1 cellular context compared by ENCODE assay signal in the genomic region with DNA sequence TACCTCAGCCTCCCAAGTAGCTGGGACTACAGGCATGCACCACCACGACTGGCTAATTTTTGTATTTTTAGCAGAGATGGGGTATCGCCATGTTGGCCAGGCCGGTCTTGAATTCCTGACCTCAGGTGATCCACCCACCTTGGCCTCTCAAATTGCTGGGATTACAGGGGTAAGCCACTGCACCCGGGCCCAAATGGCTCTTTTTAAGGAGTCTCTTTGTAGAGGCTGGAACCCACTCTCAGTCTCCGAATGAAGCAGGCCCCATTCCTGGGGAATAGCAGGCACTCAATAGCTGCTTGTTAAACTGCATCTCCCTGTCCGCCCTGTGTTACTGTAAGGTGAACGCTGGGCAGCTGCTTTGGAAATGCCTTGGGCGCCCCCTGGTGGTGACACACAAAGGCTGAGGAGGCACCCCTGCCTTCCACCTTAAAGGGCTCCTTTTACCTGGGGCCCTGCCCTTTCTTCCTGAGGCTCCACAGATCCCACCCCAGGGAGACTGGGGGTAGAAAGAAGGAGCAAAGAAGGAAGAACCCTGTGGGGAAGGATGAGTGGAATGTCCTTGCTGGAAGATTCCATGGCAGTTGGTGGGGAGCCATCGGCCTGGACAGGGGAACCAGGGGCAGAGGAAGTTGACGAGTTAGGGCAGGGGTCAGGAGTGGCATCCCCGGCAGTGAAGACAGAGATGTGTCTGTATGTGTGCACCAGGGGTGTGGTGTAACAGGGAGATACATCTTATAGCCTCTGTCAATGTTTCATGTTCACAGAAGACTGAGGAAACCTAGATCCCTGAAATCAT.
TF ChIP-seq lines count a peak whose summit lies in the region.

No MANE protein-coding gene starts in this region.

TF ChIP-seq in K562, 482 proteins besides CTCF, POLR2A, EP300 and RAD21 (continued from another document):
- TF ChIP-seq JUN (IDR thresholded peaks at IDR 0.05; ENCODE audit: borderline replicate concordance, low read depth, low read length), result 0 out of 2 replicates have a peak, but pooled peaks have one; percentile 14
- TF ChIP-seq JUN (CRISPR knock-in tag; IDR thresholded peaks at IDR 0.05; ENCODE audit: borderline replicate concordance), result no peak
- TF ChIP-seq ZNF175 (CRISPR knock-in tag; IDR thresholded peaks at IDR 0.05; ENCODE audit: low read depth), result 0 out of 2 replicates have a peak, but pooled peaks have one; percentile 55
- no peak for TF ChIP-seq SMAD1 (IDR thresholded peaks at IDR 0.05; ENCODE audit: low read depth, low read length, partially characterized antibody)
- TF ChIP-seq ZNF766 (CRISPR knock-in tag; conservative IDR thresholded peaks at IDR 0.05), result no peak
- TF ChIP-seq U2AF1 (optimal IDR thresholded peaks at IDR 0.05; ENCODE audit: low read depth, low read length), result no peak
- no peak for TF ChIP-seq DPF2 (IDR thresholded peaks at IDR 0.05)
- TF ChIP-seq, protein P1, sequence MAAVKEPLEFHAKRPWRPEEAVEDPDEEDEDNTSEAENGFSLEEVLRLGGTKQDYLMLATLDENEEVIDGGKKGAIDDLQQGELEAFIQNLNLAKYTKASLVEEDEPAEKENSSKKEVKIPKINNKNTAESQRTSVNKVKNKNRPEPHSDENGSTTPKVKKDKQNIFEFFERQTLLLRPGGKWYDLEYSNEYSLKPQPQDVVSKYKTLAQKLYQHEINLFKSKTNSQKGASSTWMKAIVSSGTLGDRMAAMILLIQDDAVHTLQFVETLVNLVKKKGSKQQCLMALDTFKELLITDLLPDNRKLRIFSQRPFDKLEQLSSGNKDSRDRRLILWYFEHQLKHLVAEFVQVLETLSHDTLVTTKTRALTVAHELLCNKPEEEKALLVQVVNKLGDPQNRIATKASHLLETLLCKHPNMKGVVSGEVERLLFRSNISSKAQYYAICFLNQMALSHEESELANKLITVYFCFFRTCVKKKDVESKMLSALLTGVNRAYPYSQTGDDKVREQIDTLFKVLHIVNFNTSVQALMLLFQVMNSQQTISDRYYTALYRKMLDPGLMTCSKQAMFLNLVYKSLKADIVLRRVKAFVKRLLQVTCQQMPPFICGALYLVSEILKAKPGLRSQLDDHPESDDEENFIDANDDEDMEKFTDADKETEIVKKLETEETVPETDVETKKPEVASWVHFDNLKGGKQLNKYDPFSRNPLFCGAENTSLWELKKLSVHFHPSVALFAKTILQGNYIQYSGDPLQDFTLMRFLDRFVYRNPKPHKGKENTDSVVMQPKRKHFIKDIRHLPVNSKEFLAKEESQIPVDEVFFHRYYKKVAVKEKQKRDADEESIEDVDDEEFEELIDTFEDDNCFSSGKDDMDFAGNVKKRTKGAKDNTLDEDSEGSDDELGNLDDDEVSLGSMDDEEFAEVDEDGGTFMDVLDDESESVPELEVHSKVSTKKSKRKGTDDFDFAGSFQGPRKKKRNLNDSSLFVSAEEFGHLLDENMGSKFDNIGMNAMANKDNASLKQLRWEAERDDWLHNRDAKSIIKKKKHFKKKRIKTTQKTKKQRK (IDR thresholded peaks at IDR 0.05; ENCODE audit: borderline replicate concordance, low read depth, low read length), result no peak
- TF ChIP-seq ZNF561 (CRISPR knock-in tag; conservative IDR thresholded peaks at IDR 0.05), result no peak
- no peak for TF ChIP-seq DNMT1 (IDR thresholded peaks at IDR 0.05)
- TF ChIP-seq ZNF384 (IDR thresholded peaks at IDR 0.05; ENCODE audit: low read depth, low read length), result 0 out of 2 replicates have a peak, but pooled peaks have one; percentile 6
- TF ChIP-seq, protein P2, sequence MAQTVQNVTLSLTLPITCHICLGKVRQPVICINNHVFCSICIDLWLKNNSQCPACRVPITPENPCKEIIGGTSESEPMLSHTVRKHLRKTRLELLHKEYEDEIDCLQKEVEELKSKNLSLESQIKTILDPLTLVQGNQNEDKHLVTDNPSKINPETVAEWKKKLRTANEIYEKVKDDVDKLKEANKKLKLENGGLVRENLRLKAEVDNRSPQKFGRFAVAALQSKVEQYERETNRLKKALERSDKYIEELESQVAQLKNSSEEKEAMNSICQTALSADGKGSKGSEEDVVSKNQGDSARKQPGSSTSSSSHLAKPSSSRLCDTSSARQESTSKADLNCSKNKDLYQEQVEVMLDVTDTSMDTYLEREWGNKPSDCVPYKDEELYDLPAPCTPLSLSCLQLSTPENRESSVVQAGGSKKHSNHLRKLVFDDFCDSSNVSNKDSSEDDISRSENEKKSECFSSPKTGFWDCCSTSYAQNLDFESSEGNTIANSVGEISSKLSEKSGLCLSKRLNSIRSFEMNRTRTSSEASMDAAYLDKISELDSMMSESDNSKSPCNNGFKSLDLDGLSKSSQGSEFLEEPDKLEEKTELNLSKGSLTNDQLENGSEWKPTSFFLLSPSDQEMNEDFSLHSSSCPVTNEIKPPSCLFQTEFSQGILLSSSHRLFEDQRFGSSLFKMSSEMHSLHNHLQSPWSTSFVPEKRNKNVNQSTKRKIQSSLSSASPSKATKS (CRISPR knock-in tag; IDR thresholded peaks at IDR 0.05), result no peak
- TF ChIP-seq KLF16 (IDR thresholded peaks at IDR 0.05), result peak; percentile 36; the same call in 1 of the 2 replicates
- no peak for TF ChIP-seq CREB1 (IDR thresholded peaks at IDR 0.05)
- TF ChIP-seq CREB1 (CRISPR knock-in tag; IDR thresholded peaks at IDR 0.05), result no peak
- no peak for TF ChIP-seq HCFC1 (IDR thresholded peaks at IDR 0.05; ENCODE audit: low read depth, low read length)
- TF ChIP-seq, protein P3, sequence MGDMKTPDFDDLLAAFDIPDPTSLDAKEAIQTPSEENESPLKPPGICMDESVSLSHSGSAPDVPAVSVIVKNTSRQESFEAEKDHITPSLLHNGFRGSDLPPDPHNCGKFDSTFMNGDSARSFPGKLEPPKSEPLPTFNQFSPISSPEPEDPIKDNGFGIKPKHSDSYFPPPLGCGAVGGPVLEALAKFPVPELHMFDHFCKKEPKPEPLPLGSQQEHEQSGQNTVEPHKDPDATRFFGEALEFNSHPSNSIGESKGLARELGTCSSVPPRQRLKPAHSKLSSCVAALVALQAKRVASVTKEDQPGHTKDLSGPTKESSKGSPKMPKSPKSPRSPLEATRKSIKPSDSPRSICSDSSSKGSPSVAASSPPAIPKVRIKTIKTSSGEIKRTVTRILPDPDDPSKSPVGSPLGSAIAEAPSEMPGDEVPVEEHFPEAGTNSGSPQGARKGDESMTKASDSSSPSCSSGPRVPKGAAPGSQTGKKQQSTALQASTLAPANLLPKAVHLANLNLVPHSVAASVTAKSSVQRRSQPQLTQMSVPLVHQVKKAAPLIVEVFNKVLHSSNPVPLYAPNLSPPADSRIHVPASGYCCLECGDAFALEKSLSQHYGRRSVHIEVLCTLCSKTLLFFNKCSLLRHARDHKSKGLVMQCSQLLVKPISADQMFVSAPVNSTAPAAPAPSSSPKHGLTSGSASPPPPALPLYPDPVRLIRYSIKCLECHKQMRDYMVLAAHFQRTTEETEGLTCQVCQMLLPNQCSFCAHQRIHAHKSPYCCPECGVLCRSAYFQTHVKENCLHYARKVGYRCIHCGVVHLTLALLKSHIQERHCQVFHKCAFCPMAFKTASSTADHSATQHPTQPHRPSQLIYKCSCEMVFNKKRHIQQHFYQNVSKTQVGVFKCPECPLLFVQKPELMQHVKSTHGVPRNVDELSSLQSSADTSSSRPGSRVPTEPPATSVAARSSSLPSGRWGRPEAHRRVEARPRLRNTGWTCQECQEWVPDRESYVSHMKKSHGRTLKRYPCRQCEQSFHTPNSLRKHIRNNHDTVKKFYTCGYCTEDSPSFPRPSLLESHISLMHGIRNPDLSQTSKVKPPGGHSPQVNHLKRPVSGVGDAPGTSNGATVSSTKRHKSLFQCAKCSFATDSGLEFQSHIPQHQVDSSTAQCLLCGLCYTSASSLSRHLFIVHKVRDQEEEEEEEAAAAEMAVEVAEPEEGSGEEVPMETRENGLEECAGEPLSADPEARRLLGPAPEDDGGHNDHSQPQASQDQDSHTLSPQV (IDR thresholded peaks at IDR 0.05), result 0 out of 2 replicates have a peak, but pooled peaks have one; percentile 25
- no peak for TF ChIP-seq ZNF699 (CRISPR knock-in tag; IDR thresholded peaks at IDR 0.05; ENCODE audit: insufficient replicate concordance)
- peak; percentile 48; the same call in 1 of the 2 replicates for TF ChIP-seq GABPB1 (CRISPR knock-in tag; IDR thresholded peaks at IDR 0.05)
- TF ChIP-seq XRCC5 (IDR thresholded peaks at IDR 0.05; ENCODE audit: low read depth, low read length), result peak; percentile 64; the same call in 1 of the 2 replicates
- peak; percentile 100 for TF ChIP-seq SMC3 (conservative IDR thresholded peaks at IDR 0.05; ENCODE audit: insufficient read depth, low read depth, low read length)
- TF ChIP-seq ZFP30 (CRISPR knock-in tag; IDR thresholded peaks at IDR 0.05; ENCODE audit: borderline replicate concordance), result no peak
- no peak for TF ChIP-seq SUPT5H (IDR thresholded peaks at IDR 0.05)
- no peak for TF ChIP-seq SMARCE1 (IDR thresholded peaks at IDR 0.05)
- TF ChIP-seq KAT2B (IDR thresholded peaks at IDR 0.05; ENCODE audit: low read depth, low read length), result no peak
- TF ChIP-seq, protein P4, sequence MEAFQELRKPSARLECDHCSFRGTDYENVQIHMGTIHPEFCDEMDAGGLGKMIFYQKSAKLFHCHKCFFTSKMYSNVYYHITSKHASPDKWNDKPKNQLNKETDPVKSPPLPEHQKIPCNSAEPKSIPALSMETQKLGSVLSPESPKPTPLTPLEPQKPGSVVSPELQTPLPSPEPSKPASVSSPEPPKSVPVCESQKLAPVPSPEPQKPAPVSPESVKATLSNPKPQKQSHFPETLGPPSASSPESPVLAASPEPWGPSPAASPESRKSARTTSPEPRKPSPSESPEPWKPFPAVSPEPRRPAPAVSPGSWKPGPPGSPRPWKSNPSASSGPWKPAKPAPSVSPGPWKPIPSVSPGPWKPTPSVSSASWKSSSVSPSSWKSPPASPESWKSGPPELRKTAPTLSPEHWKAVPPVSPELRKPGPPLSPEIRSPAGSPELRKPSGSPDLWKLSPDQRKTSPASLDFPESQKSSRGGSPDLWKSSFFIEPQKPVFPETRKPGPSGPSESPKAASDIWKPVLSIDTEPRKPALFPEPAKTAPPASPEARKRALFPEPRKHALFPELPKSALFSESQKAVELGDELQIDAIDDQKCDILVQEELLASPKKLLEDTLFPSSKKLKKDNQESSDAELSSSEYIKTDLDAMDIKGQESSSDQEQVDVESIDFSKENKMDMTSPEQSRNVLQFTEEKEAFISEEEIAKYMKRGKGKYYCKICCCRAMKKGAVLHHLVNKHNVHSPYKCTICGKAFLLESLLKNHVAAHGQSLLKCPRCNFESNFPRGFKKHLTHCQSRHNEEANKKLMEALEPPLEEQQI (IDR thresholded peaks at IDR 0.05), result no peak
- no peak; the same call in 1 of the 2 replicates for TF ChIP-seq SMAD3 (CRISPR knock-in tag; conservative IDR thresholded peaks at IDR 0.05)
- TF ChIP-seq, protein P5, sequence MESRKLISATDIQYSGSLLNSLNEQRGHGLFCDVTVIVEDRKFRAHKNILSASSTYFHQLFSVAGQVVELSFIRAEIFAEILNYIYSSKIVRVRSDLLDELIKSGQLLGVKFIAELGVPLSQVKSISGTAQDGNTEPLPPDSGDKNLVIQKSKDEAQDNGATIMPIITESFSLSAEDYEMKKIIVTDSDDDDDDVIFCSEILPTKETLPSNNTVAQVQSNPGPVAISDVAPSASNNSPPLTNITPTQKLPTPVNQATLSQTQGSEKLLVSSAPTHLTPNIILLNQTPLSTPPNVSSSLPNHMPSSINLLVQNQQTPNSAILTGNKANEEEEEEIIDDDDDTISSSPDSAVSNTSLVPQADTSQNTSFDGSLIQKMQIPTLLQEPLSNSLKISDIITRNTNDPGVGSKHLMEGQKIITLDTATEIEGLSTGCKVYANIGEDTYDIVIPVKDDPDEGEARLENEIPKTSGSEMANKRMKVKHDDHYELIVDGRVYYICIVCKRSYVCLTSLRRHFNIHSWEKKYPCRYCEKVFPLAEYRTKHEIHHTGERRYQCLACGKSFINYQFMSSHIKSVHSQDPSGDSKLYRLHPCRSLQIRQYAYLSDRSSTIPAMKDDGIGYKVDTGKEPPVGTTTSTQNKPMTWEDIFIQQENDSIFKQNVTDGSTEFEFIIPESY (CRISPR knock-in tag; IDR thresholded peaks at IDR 0.05), result peak; percentile 49; the same call in 1 of the 2 replicates
- TF ChIP-seq, protein P6, sequence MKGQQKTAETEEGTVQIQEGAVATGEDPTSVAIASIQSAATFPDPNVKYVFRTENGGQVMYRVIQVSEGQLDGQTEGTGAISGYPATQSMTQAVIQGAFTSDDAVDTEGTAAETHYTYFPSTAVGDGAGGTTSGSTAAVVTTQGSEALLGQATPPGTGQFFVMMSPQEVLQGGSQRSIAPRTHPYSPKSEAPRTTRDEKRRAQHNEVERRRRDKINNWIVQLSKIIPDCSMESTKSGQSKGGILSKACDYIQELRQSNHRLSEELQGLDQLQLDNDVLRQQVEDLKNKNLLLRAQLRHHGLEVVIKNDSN (CRISPR knock-in tag; IDR thresholded peaks at IDR 0.05), result no peak
- TF ChIP-seq, protein P7, sequence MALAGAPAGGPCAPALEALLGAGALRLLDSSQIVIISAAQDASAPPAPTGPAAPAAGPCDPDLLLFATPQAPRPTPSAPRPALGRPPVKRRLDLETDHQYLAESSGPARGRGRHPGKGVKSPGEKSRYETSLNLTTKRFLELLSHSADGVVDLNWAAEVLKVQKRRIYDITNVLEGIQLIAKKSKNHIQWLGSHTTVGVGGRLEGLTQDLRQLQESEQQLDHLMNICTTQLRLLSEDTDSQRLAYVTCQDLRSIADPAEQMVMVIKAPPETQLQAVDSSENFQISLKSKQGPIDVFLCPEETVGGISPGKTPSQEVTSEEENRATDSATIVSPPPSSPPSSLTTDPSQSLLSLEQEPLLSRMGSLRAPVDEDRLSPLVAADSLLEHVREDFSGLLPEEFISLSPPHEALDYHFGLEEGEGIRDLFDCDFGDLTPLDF (CRISPR knock-in tag; IDR thresholded peaks at IDR 0.05), result no peak
- TF ChIP-seq, protein P8, sequence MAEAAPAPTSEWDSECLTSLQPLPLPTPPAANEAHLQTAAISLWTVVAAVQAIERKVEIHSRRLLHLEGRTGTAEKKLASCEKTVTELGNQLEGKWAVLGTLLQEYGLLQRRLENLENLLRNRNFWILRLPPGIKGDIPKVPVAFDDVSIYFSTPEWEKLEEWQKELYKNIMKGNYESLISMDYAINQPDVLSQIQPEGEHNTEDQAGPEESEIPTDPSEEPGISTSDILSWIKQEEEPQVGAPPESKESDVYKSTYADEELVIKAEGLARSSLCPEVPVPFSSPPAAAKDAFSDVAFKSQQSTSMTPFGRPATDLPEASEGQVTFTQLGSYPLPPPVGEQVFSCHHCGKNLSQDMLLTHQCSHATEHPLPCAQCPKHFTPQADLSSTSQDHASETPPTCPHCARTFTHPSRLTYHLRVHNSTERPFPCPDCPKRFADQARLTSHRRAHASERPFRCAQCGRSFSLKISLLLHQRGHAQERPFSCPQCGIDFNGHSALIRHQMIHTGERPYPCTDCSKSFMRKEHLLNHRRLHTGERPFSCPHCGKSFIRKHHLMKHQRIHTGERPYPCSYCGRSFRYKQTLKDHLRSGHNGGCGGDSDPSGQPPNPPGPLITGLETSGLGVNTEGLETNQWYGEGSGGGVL (CRISPR knock-in tag; IDR thresholded peaks at IDR 0.05), result no peak
